2 cellular contexts compared by ENCODE assay signal in the genomic region with DNA sequence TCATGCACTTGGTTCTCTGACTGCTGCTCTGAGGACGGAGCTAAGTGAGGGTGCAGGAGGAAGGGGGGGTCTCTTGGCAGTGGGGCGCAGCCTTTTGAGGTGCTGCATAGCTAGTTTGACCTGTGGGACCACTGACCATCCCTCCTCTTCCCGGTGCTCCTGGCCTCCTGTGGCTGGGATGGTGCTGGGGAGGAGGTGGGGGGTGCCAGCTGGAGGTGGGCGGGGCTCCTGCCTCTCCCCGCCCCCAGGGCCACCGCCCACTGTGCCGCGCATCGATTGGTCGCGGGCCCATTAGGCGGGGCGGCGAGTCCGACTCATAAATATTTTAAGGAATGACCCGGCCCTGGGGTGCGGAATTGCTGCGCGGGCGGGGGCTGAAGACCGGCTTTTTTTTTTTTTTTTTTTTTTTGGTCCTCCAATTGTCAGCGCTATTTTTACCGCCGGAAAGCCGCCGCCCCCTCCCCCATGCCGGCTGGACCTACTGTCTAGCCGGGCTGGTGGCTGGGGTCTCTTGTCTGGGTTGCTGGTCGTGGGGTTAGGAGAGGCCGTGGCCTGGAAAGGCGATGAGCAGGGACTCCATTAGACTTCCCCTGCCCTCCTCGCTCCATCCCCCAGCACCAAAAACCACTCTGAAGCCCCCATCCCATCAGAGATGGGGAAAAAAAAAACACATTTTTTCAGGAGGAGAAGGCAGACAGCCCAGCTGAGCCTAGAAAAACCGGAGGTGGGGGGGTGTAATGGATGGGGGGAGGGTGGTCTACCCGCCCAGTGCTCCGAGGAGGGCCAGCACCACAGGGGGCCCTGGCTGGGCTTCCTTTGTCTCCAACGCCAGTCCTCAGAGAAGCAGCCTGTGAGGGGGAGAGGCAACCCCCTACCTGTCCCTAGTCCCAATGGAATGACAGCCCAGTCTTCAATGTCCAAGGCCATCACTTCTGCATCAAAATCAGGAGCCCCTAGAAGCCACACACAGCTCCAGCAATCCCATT.
TF ChIP-seq lines count a peak whose summit lies in the region.

No MANE protein-coding gene starts in this region.

TF ChIP-seq in SK-N-SH, 30 proteins besides CTCF, POLR2A, EP300 and RAD21:
- TF ChIP-seq GABPA (IDR thresholded peaks at IDR 0.05; ENCODE audit: low read depth): no peak
- no peak for TF ChIP-seq EZH2phosphoT487 (IDR thresholded peaks at IDR 0.05; ENCODE audit: borderline replicate concordance, low read depth)
- TF ChIP-seq YY1 (IDR thresholded peaks at IDR 0.05; ENCODE audit: low read depth): no peak
- TF ChIP-seq NRF1 (IDR thresholded peaks at IDR 0.05; ENCODE audit: low read depth, low read length): no peak
- no peak for TF ChIP-seq SMC3 (IDR thresholded peaks at IDR 0.05; ENCODE audit: low read depth, low read length)
- TF ChIP-seq RFX5 (IDR thresholded peaks at IDR 0.05; ENCODE audit: low read length): no peak
- no peak for TF ChIP-seq POLR2AphosphoS5 (IDR thresholded peaks at IDR 0.05; ENCODE audit: low read depth, low read length)
- no peak for TF ChIP-seq MEF2A (IDR thresholded peaks at IDR 0.05; ENCODE audit: borderline replicate concordance, low read depth)
- no peak for TF ChIP-seq FOXJ3 (CRISPR knock-in tag; IDR thresholded peaks at IDR 0.05)
- TF ChIP-seq JUND (IDR thresholded peaks at IDR 0.05): no peak
- TF ChIP-seq RCOR1 (IDR thresholded peaks at IDR 0.05; ENCODE audit: low read length): no peak
- no peak for TF ChIP-seq TEAD4 (IDR thresholded peaks at IDR 0.05; ENCODE audit: borderline replicate concordance, insufficient read depth)
- TF ChIP-seq TCF12 (IDR thresholded peaks at IDR 0.05): no peak
- no peak for TF ChIP-seq GATA2 (CRISPR knock-in tag; IDR thresholded peaks at IDR 0.05)
- TF ChIP-seq, protein P1, sequence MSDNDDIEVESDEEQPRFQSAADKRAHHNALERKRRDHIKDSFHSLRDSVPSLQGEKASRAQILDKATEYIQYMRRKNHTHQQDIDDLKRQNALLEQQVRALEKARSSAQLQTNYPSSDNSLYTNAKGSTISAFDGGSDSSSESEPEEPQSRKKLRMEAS (IDR thresholded peaks at IDR 0.05; ENCODE audit: low read depth): no peak
- TF ChIP-seq TAF1 (IDR thresholded peaks at IDR 0.05; ENCODE audit: borderline replicate concordance, low read depth, low read length): no peak
- TF ChIP-seq ELF1 (IDR thresholded peaks at IDR 0.05): no peak

TF ChIP-seq in SK-N-SH treated with all-trans-retinoic acid at 6 μM for 48 hours, 23 proteins besides CTCF, POLR2A, EP300 and RAD21:
- TF ChIP-seq, protein P2, sequence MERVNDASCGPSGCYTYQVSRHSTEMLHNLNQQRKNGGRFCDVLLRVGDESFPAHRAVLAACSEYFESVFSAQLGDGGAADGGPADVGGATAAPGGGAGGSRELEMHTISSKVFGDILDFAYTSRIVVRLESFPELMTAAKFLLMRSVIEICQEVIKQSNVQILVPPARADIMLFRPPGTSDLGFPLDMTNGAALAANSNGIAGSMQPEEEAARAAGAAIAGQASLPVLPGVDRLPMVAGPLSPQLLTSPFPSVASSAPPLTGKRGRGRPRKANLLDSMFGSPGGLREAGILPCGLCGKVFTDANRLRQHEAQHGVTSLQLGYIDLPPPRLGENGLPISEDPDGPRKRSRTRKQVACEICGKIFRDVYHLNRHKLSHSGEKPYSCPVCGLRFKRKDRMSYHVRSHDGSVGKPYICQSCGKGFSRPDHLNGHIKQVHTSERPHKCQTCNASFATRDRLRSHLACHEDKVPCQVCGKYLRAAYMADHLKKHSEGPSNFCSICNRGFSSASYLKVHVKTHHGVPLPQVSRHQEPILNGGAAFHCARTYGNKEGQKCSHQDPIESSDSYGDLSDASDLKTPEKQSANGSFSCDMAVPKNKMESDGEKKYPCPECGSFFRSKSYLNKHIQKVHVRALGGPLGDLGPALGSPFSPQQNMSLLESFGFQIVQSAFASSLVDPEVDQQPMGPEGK (CRISPR knock-in tag; IDR thresholded peaks at IDR 0.05; ENCODE audit: borderline replicate concordance): no peak
- no peak for TF ChIP-seq GLIS3 (CRISPR knock-in tag; IDR thresholded peaks at IDR 0.05)
- TF ChIP-seq, protein P3, sequence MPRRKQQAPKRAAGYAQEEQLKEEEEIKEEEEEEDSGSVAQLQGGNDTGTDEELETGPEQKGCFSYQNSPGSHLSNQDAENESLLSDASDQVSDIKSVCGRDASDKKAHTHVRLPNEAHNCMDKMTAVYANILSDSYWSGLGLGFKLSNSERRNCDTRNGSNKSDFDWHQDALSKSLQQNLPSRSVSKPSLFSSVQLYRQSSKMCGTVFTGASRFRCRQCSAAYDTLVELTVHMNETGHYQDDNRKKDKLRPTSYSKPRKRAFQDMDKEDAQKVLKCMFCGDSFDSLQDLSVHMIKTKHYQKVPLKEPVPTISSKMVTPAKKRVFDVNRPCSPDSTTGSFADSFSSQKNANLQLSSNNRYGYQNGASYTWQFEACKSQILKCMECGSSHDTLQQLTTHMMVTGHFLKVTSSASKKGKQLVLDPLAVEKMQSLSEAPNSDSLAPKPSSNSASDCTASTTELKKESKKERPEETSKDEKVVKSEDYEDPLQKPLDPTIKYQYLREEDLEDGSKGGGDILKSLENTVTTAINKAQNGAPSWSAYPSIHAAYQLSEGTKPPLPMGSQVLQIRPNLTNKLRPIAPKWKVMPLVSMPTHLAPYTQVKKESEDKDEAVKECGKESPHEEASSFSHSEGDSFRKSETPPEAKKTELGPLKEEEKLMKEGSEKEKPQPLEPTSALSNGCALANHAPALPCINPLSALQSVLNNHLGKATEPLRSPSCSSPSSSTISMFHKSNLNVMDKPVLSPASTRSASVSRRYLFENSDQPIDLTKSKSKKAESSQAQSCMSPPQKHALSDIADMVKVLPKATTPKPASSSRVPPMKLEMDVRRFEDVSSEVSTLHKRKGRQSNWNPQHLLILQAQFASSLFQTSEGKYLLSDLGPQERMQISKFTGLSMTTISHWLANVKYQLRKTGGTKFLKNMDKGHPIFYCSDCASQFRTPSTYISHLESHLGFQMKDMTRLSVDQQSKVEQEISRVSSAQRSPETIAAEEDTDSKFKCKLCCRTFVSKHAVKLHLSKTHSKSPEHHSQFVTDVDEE (CRISPR knock-in tag; IDR thresholded peaks at IDR 0.05): no peak
- TF ChIP-seq TCF4 (CRISPR knock-in tag; IDR thresholded peaks at IDR 0.05; ENCODE audit: borderline replicate concordance): no peak
- TF ChIP-seq ZFP3 (CRISPR knock-in tag; IDR thresholded peaks at IDR 0.05): no peak
- TF ChIP-seq SNAI2 (CRISPR knock-in tag; IDR thresholded peaks at IDR 0.05): no peak
- no peak for TF ChIP-seq RARB (CRISPR knock-in tag; IDR thresholded peaks at IDR 0.05)
- no peak for TF ChIP-seq ZC3H10 (CRISPR knock-in tag; IDR thresholded peaks at IDR 0.05)
- no peak for TF ChIP-seq ARNTL (CRISPR knock-in tag; IDR thresholded peaks at IDR 0.05; ENCODE audit: borderline replicate concordance, low read depth)
- TF ChIP-seq ISL1 (CRISPR knock-in tag; IDR thresholded peaks at IDR 0.05): no peak
- TF ChIP-seq ZFP30 (CRISPR knock-in tag; IDR thresholded peaks at IDR 0.05): no peak
- TF ChIP-seq ZNF565 (CRISPR knock-in tag; conservative IDR thresholded peaks at IDR 0.05; ENCODE audit: low read depth): no peak
- no peak for TF ChIP-seq ESRRG (CRISPR knock-in tag; IDR thresholded peaks at IDR 0.05)
- TF ChIP-seq OSR1 (CRISPR knock-in tag; IDR thresholded peaks at IDR 0.05): no peak
- no peak for TF ChIP-seq PPARA (CRISPR knock-in tag; IDR thresholded peaks at IDR 0.05; ENCODE audit: borderline replicate concordance)
- TF ChIP-seq ZNF8 (CRISPR knock-in tag; IDR thresholded peaks at IDR 0.05): no peak
- no peak for TF ChIP-seq TOX (CRISPR knock-in tag; IDR thresholded peaks at IDR 0.05; ENCODE audit: borderline replicate concordance)
- TF ChIP-seq, protein P4, sequence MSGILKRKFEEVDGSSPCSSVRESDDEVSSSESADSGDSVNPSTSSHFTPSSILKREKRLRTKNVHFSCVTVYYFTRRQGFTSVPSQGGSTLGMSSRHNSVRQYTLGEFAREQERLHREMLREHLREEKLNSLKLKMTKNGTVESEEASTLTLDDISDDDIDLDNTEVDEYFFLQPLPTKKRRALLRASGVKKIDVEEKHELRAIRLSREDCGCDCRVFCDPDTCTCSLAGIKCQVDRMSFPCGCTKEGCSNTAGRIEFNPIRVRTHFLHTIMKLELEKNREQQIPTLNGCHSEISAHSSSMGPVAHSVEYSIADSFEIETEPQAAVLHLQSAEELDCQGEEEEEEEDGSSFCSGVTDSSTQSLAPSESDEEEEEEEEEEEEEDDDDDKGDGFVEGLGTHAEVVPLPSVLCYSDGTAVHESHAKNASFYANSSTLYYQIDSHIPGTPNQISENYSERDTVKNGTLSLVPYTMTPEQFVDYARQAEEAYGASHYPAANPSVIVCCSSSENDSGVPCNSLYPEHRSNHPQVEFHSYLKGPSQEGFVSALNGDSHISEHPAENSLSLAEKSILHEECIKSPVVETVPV (CRISPR knock-in tag; IDR thresholded peaks at IDR 0.05): no peak
